ENCODE assay signal across 7 cellular contexts in the genomic region with DNA sequence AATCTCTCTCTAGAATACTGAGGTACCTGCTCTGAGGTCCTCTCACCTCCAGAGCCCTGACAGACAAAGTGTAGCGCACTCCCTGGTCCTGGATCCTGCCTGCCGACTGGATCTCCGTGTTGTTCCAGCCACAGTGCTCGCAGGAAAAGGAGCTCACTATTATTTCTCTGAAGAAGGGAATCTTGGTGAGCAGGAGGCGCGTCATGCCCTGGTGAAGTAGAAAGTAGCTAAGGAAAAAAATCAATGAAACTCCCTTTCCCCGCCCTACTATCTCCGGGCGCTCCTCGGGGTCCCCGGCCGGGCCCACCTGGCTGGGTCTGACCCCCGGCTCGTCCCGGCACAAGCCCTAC. TPM values are rescaled to one million over a fixed set of nuclear protein-coding genes. Genes with fewer than 3 reads are reported as not detected.
A peak's percentile ranks its signal among the peaks of the same experiment; 100 is the strongest.
DNase-seq lines count a peak whose midpoint lies in the region; ATAC-seq and TF ChIP-seq lines count a peak whose summit lies in the region.

No MANE protein-coding gene starts in this region.

- no peak for TF ChIP-seq CTCF in fibroblast of mammary gland (conservative IDR thresholded peaks at IDR 0.05; ENCODE audit: control insufficient read depth, insufficient read depth, low read depth, low read length)
- no peak for TF ChIP-seq CTCF in retinal pigment epithelial cell (conservative IDR thresholded peaks at IDR 0.05; ENCODE audit: low read depth, low read length)

- ATAC-seq in GM21786 (IDR thresholded peaks at IDR 0.05; ENCODE audit: unreplicated experiment) (peak; percentile 7), left lobe of liver (no peak)

- peak overlapping the region; percentile 79 for H3K4me3 ChIP-seq in fibroblast of mammary gland (ENCODE audit: control insufficient read depth, low read depth, low read length)
- H3K4me3 ChIP-seq in retinal pigment epithelial cell (ENCODE audit: low read length), result peak overlapping the region; percentile 93

- DNase-seq in RKO (ENCODE audit: low spot score) (peak; percentile 51), fibroblast of mammary gland (ENCODE audit: low read depth) (no peak), retinal pigment epithelial cell (ENCODE audit: low read depth) (no peak), NCI-H1694 (lab: John Stamatoyannopoulos, UW) (no peak), left lobe of liver (ENCODE audit: low spot score) (no peak)
- no peak for DNase-seq in stimulated activated CD4-positive, alpha-beta T cell treated with anti-CD3 and anti-CD28 coated beads, Interleukin-15, amount 100 ng/mL, for 24 hours

RNA-seq across cellular contexts. Expression of gene ZPR1, which starts 0.4 kb away (rescaled TPM):
- 53.4 TPM for total RNA-seq in left lobe of liver

RNA-seq across cellular contexts. Expression of gene APOA5, which starts 4.3 kb away (rescaled TPM):
- total RNA-seq in left lobe of liver, result 757 TPM

RNA-seq across cellular contexts. Expression of gene BUD13, which starts 14.6 kb away (rescaled TPM):
- 4.7 TPM for total RNA-seq in left lobe of liver

RNA-seq across cellular contexts. Expression of gene APOA4, which starts 35.7 kb away (rescaled TPM):
- 102 TPM for total RNA-seq in left lobe of liver

RNA-seq across cellular contexts. Expression of gene APOC3, which starts 42.3 kb away (rescaled TPM):
- 11,492 TPM for total RNA-seq in left lobe of liver
